Comparison of ENCODE assay signal across 24 cellular contexts in genomic region chr1:210731597-210731996, GRCh38.
DNase-seq lines count a peak whose midpoint lies in the region; ATAC-seq and TF ChIP-seq lines count a peak whose summit lies in the region.
"Had no signal": no experiment of that assay in that cellular context is flagged by ENCODE, and none has a peak within 500 bp of the region (broad histone marks: within the 10 kb centered on the region; RNA-seq: fewer than 3 reads in every experiment).

No MANE protein-coding gene starts in this region.

- peaks cover 27% of the 10 kb centered on the region for H3K4me1 ChIP-seq in Loucy (ENCODE audit: insufficient read depth, low read length, poor library complexity, severe bottlenecking)

- H3K9me3 ChIP-seq in Loucy (ENCODE audit: insufficient read depth, low read depth, low read length): no peaks in the 10 kb centered on the region
- H3K9me3 ChIP-seq: BE2C, BLaER1 had no signal

- 0 out of 2 replicates have a peak, but pooled peaks cover 5% of the 10 kb centered on the region for H3F3A ChIP-seq in Loucy (ENCODE audit: low read depth)

- H3K79me2 ChIP-seq in Loucy (ENCODE audit: insufficient read depth, low read length): no peaks in the 10 kb centered on the region

- intact Hi-C loops in dorsolateral prefrontal cortex (cut with DNase I): no loop called here

- DNase-seq in NCI-H69 (lab: John Stamatoyannopoulos, UW) (peak; percentile 55), caudate nucleus (lab: John Stamatoyannopoulos, UW) (peak in 8 of 61 donors; percentile 9 to 25 (median 16)), putamen (ENCODE audit: low spot score) (peak; percentile 46), dorsolateral prefrontal cortex (no peak), omental fat pad (ENCODE audit: low spot score) (no peak)
- DNase-seq: 8988T; ACHN; BE2C; C1 segment of cervical spinal cord; CD4-positive, alpha-beta memory T cell; CD4-positive, CD25-positive, alpha-beta regulatory T cell; CD8-positive, alpha-beta memory T cell; COR-L47; DMS 273 treated with DMSO at 0.1 percent for 48 hours; DMS153; DMS53; DMS79; DND-41; EL; GDM1 had no signal

- H3K4me3 ChIP-seq in Loucy (ENCODE audit: low read length, poor library complexity, severe bottlenecking): no peak overlapping the region
- H3K4me3 ChIP-seq in dorsolateral prefrontal cortex: no peak overlapping the region
- H3K4me3 ChIP-seq: BLaER1, GM12878 had no signal

- H3K4me2 ChIP-seq in Loucy (ENCODE audit: low read depth, low read length, poor library complexity, severe bottlenecking): peak overlapping the region; percentile 1
- H3K4me2 ChIP-seq: BLaER1 had no signal

- no peaks in the 10 kb centered on the region for H3K9me2 ChIP-seq in Loucy (replicated peaks; ENCODE audit: low read depth, low read length)

- TF ChIP-seq CTCF in Loucy (conservative IDR thresholded peaks at IDR 0.05; ENCODE audit: low read length) (no peak), dorsolateral prefrontal cortex (IDR thresholded peaks at IDR 0.05 in 54 of 56, conservative IDR thresholded peaks at IDR 0.05 in 2 of 56; ENCODE audit: low read depth in 1 of 56, partially characterized antibody in 56 of 56) (no peak), omental fat pad (IDR thresholded peaks at IDR 0.05) (no peak)

- no peak for ATAC-seq in GM18861 (IDR thresholded peaks at IDR 0.05; ENCODE audit: unreplicated experiment)
- ATAC-seq in omental fat pad (ENCODE audit: low FRiP score): no peak

- no peak overlapping the region for H3K9ac ChIP-seq in Loucy (ENCODE audit: low read depth, low read length, poor library complexity, severe bottlenecking)
- H3K9ac ChIP-seq: BLaER1 had no signal

- H4K20me1 ChIP-seq in Loucy (ENCODE audit: insufficient read depth, low read length, poor library complexity, severe bottlenecking): no peaks in the 10 kb centered on the region
- H4K20me1 ChIP-seq: BLaER1 had no signal

- H3K27ac ChIP-seq in caudate nucleus (ENCODE audit: low read depth, low read length) (peak overlapping the region; percentile 18), dorsolateral prefrontal cortex (peak overlapping the region in 12 of 59 donors; percentile 2 to 69 (median 28))
- H3K27ac ChIP-seq: BLaER1 had no signal

- H2AFZ ChIP-seq in Loucy (ENCODE audit: low read length): no peak overlapping the region

- no peaks in the 10 kb centered on the region for H3K27me3 ChIP-seq in Loucy (ENCODE audit: insufficient read depth, low read length, poor library complexity, severe bottlenecking)
- H3K27me3 ChIP-seq in dorsolateral prefrontal cortex: no peaks in the 10 kb centered on the region
- H3K27me3 ChIP-seq: BE2C, BLaER1 had no signal

- H3K36me3 ChIP-seq in Loucy (ENCODE audit: insufficient read depth, low read length): no peaks in the 10 kb centered on the region
- H3K36me3 ChIP-seq: BE2C, BLaER1 had no signal

Comparison
In these comparisons a context has a peak if more than half of its experiments do, and no peak if none do; other contexts are left out.
1. DNase-seq: peak in NCI-H69 (single experiment) and putamen (single experiment); none in dorsolateral prefrontal cortex (0 of 10) and omental fat pad (single experiment).